In genomic region chr6:90835584-90836212, GRCh38 we compare ENCODE assay signal across 1 cellular context.
TF ChIP-seq lines count a peak whose summit lies in the region.

No MANE protein-coding gene starts in this region.

TF ChIP-seq in HepG2, 621 proteins besides CTCF, POLR2A, EP300 and RAD21 (continued from another document):
- TF ChIP-seq RERE (CRISPR knock-in tag; IDR thresholded peaks at IDR 0.05; ENCODE audit: low read depth) = no peak
- no peak for TF ChIP-seq KLF12 (CRISPR knock-in tag; IDR thresholded peaks at IDR 0.05; ENCODE audit: borderline replicate concordance)
- TF ChIP-seq YEATS4 (CRISPR knock-in tag; IDR thresholded peaks at IDR 0.05; ENCODE audit: borderline replicate concordance) = no peak
- no peak for TF ChIP-seq ZSCAN31 (CRISPR knock-in tag; IDR thresholded peaks at IDR 0.05; ENCODE audit: low read depth)
- TF ChIP-seq NR2F1 (CRISPR knock-in tag; IDR thresholded peaks at IDR 0.05) = no peak
- TF ChIP-seq BRD4 (CRISPR knock-in tag; IDR thresholded peaks at IDR 0.05) = no peak
- TF ChIP-seq ZNF770 (CRISPR knock-in tag; IDR thresholded peaks at IDR 0.05) = no peak
- no peak for TF ChIP-seq ZNF292 (CRISPR knock-in tag; IDR thresholded peaks at IDR 0.05; ENCODE audit: borderline replicate concordance, low read depth)
- no peak for TF ChIP-seq ZNF609 (CRISPR knock-in tag; IDR thresholded peaks at IDR 0.05; ENCODE audit: borderline replicate concordance)
- no peak for TF ChIP-seq HIC2 (CRISPR knock-in tag; IDR thresholded peaks at IDR 0.05; ENCODE audit: low read depth)
- TF ChIP-seq ZNF142 (CRISPR knock-in tag; IDR thresholded peaks at IDR 0.05) = no peak
